ENCODE assay signal across 17 cellular contexts in the genomic region with DNA sequence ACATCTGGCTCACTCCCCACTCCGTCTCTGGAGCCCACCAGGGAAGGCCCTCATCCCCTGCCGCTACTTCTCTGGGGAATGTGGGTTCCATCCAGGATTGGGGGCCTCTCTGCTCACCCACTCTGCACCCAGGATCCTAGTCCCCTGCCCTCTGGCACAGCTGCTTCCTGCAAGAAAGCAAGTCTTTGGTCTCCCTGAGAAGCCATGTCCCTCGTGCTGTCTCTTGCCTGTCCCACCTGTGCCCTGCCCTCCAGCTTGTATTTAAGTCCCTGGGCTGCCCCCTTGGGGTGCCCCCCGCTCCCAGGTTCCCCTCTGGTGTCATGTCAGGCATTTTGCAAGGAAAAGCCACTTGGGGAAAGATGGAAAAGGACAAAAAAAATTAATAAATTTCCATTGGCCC. TPM values are rescaled to one million over a fixed set of nuclear protein-coding genes. Genes with fewer than 3 reads are reported as not detected.
DNase-seq lines count a peak whose midpoint lies in the region; ATAC-seq, FAIRE-seq and TF ChIP-seq lines count a peak whose summit lies in the region.
"Not testable (repeated sequence)": the region's sequence is repeated elsewhere in the genome, so short reads cannot be mapped to it uniquely, and the experiment has no call there.
"Had no signal": no experiment of that assay in that cellular context is flagged by ENCODE, and none has a peak within 500 bp of the region (broad histone marks: within the 10 kb centered on the region; RNA-seq: fewer than 3 reads in every experiment).

No MANE protein-coding gene starts in this region.

- TF ChIP-seq EP300 in GM12878 (IDR thresholded peaks at IDR 0.05; ENCODE audit: borderline replicate concordance in 1 of 2, control insufficient read depth in 1 of 2, low read depth in 2 of 2, low read length in 2 of 2); esophagus muscularis mucosa (IDR thresholded peaks at IDR 0.05): not testable (repeated sequence)

- not testable (repeated sequence) for TF ChIP-seq POLR2A in GM12878 (IDR thresholded peaks at IDR 0.05; ENCODE audit: low read depth, low read length); esophagus muscularis mucosa (IDR thresholded peaks at IDR 0.05; ENCODE audit: low read depth)

- H3K4me1 ChIP-seq in BLaER1 (peaks cover 59% of the 10 kb centered on the region), Panc1 (ENCODE audit: control insufficient read depth, insufficient read depth, low read length) (peaks cover 23% of the 10 kb centered on the region), esophagus muscularis mucosa (peaks cover 9 to 31% (median 19%) of the 10 kb centered on the region in 4 donors)
- H3K4me1 ChIP-seq in GM23338 (ENCODE audit: insufficient read depth); GM12878 (ENCODE audit: control insufficient read depth, insufficient read depth, low read length); small intestine (ENCODE audit: control insufficient read depth in 2 of 2, insufficient read depth in 1 of 2, low read depth in 1 of 2, low read length in 1 of 2): not testable (repeated sequence)

- not testable (repeated sequence) for H3K9me3 Mint-ChIP-seq in GM23338; activated CD8-positive, alpha-beta T cell treated with anti-CD3 and anti-CD28 coated beads, Interleukin-2, amount 10 ng/mL, durations not matched to agents 7 days and 5 days (ENCODE audit: insufficient read depth); naive thymus-derived CD8-positive, alpha-beta T cell

- H3F3A ChIP-seq in GM23338 (replicated peaks; ENCODE audit: low read depth): not testable (repeated sequence)

- WGBS in GM12878 (ENCODE audit: insufficient coverage, insufficient replicate concordance, low lambda C conversion rate, missing lambda C conversion rate): 59% methylated on average over 4 of the region's 4 CpGs
- WGBS in esophagus muscularis mucosa: 75% methylated on average over 4 of the region's 4 CpGs
- 76 to 80% (median 79%) methylated on average over 4 of the region's 4 CpGs for WGBS in small intestine, 3 donors

- H3K36me3 Mint-ChIP-seq in GM23338 (ENCODE audit: low read depth): peaks cover 22% of the 10 kb centered on the region
- H3K36me3 Mint-ChIP-seq in activated CD8-positive, alpha-beta T cell treated with anti-CD3 and anti-CD28 coated beads, Interleukin-2, amount 10 ng/mL, durations not matched to agents 7 days and 5 days (ENCODE audit: low read depth): peaks cover 34% of the 10 kb centered on the region
- peaks cover 2 to 43% (median 3%) of the 10 kb centered on the region in 3 donors for H3K36me3 Mint-ChIP-seq in naive thymus-derived CD8-positive, alpha-beta T cell

- peaks cover 83% of the 10 kb centered on the region for H4K20me1 ChIP-seq in BLaER1
- H4K20me1 ChIP-seq in GM23338 (replicated peaks; ENCODE audit: insufficient read depth); GM12878 (ENCODE audit: control insufficient read depth, insufficient read depth): not testable (repeated sequence)

- not testable (repeated sequence) for H3K27me3 ChIP-seq in BLaER1; GM23338 (ENCODE audit: insufficient read depth); Panc1 (ENCODE audit: control insufficient read depth, insufficient read depth, low read length); GM12878 (replicated peaks in 1 of 2; ENCODE audit: control insufficient read depth in 2 of 2, insufficient read depth in 2 of 2, low read length in 1 of 2); esophagus muscularis mucosa; small intestine (ENCODE audit: control insufficient read depth in 2 of 2, insufficient read depth in 2 of 2, low read length in 2 of 2)

- not testable (repeated sequence) for DNase-seq in GM23338 (ENCODE audit: low spot score); Panc1 (ENCODE audit: low read depth, low spot score); activated CD8-positive, alpha-beta T cell treated with anti-CD3 and anti-CD28 coated beads, Interleukin-2, amount 10 ng/mL, durations not matched to agents 7 days and 5 days; GM12878 (ENCODE audit: low read depth, low spot score); esophagus muscularis mucosa (ENCODE audit: extremely low spot score); naive thymus-derived CD8-positive, alpha-beta T cell; small intestine

- ATAC-seq in GM23338; Panc1; activated CD8-positive, alpha-beta T cell treated with anti-CD3 and anti-CD28 coated beads, Interleukin-2, amount 10 ng/mL, durations not matched to agents 7 days and 5 days; naive thymus-derived CD8-positive, alpha-beta T cell: not testable (repeated sequence)
- ATAC-seq in GM12878: peak; percentile 22; the same call in 2 of the 3 replicates

- not testable (repeated sequence) for BruUV-seq in Panc1 (replicated peaks; lab: Mats Ljungman, UMichigan); GM12878 (replicated peaks; lab: Mats Ljungman, UMichigan)

- FAIRE-seq in GM12878 (lab: Jason Lieb, UNC); small intestine (lab: Jason Lieb, UNC): not testable (repeated sequence)

- intact Hi-C loops in Panc1 (cut with micrococcal nuclease; ENCODE audit: unreplicated experiment); GM12878 (cut with micrococcal nuclease; ENCODE audit: unreplicated experiment); esophagus muscularis mucosa (cut with DNase I): not testable (repeated sequence)

- H3K4me2 ChIP-seq in BLaER1: peak overlapping the region; percentile 96
- peak overlapping the region; percentile 91 for H3K4me2 ChIP-seq in GM23338
- H3K4me2 ChIP-seq in GM12878 (ENCODE audit: control insufficient read depth, insufficient read depth): not testable (repeated sequence)

- not testable (repeated sequence) for H3K9me2 ChIP-seq in GM23338 (ENCODE audit: insufficient read depth)

- POLR2A ChIA-PET in Panc1 (lab: Charles Lee): interaction anchor here (0.5 to 1.3 kb wide), 2 partner anchors 12 to 362 kb away, joined by 6 to 14 read pairs; a partner anchor contains a TSS
- POLR2A ChIA-PET in activated CD8-positive, alpha-beta T cell treated with anti-CD3 and anti-CD28 coated beads, Interleukin-2, amount 10 ng/mL, durations not matched to agents 7 days and 5 days (lab: Charles Lee): interaction anchor here (1.1 to 1.4 kb wide), 2 partner anchors 11 to 12 kb away, joined by 3 to 5 read pairs; a partner anchor contains a TSS
- POLR2A ChIA-PET in GM12878 (lab: Charles Lee): not testable (repeated sequence)
- POLR2A ChIA-PET in naive thymus-derived CD8-positive, alpha-beta T cell (lab: Charles Lee): interaction anchor here (1.1 to 11.2 kb wide), 3 partner anchors 9 to 15 kb away, joined by 3 to 102 read pairs (median 5); a partner anchor contains a TSS

- H2AFZ ChIP-seq in GM23338; GM12878 (ENCODE audit: control insufficient read depth, low read depth, low read length): not testable (repeated sequence)

- H3K4me3 ChIP-seq in BLaER1 (peak overlapping the region; percentile 64), GM23338 (peak overlapping the region; percentile 73)
- not testable (repeated sequence) for H3K4me3 ChIP-seq in Panc1 (ENCODE audit: low read depth in 2 of 2, low read length in 2 of 2); GM12878; esophagus muscularis mucosa; small intestine (ENCODE audit: low read depth in 1 of 2, low read length in 2 of 2)

- H3K79me2 ChIP-seq in GM23338 (replicated peaks; ENCODE audit: insufficient read depth); GM12878 (ENCODE audit: control insufficient read depth, insufficient read depth, low read length): not testable (repeated sequence)

- RAD21 ChIA-PET in GM12878 (lab: Charles Lee; ENCODE audit: unreplicated experiment): not testable (repeated sequence)

- TF ChIP-seq CTCF in GM23338 (conservative IDR thresholded peaks at IDR 0.05; ENCODE audit: low read depth in 2 of 2); Panc1 (IDR thresholded peaks at IDR 0.05); GM12878 (IDR thresholded peaks at IDR 0.05 in 2 of 3, conservative IDR thresholded peaks at IDR 0.05 in 1 of 3; ENCODE audit: control insufficient read depth in 2 of 3, extremely low read depth in 1 of 3, insufficient read depth in 1 of 3, low read depth in 3 of 3, low read length in 3 of 3); esophagus muscularis mucosa (IDR thresholded peaks at IDR 0.05): not testable (repeated sequence)

- H3K27ac Mint-ChIP-seq in GM23338: not testable (repeated sequence)
- peak overlapping the region; percentile 16 for H3K27ac Mint-ChIP-seq in activated CD8-positive, alpha-beta T cell treated with anti-CD3 and anti-CD28 coated beads, Interleukin-2, amount 10 ng/mL, durations not matched to agents 7 days and 5 days
- H3K27ac Mint-ChIP-seq in naive thymus-derived CD8-positive, alpha-beta T cell: peak overlapping the region in 6 of 10 donors; percentile 53 to 86 (median 62)

- SMC1A ChIA-PET in GM12878 (lab: Charles Lee; ENCODE audit: uncharacterized antibody, unreplicated experiment): interaction anchor here (1.0 to 1.1 kb wide), 2 partner anchors 9 to 12 kb away, joined by 3 to 4 read pairs; a partner anchor contains a TSS

- in situ Hi-C loops in Panc1 (cut with HindIII; ENCODE audit: low pct_unique_long_range_greater_than_20kb, low sequenced_read_pairs); GM12878 (cut with MboI): not testable (repeated sequence)

- H3K9ac ChIP-seq in BLaER1; GM12878 (ENCODE audit: control insufficient read depth, insufficient read depth, low read length): not testable (repeated sequence)

- peaks cover 24% of the 10 kb centered on the region for H3K27me3 Mint-ChIP-seq in GM23338 (ENCODE audit: insufficient read depth, low read depth, poor library complexity)
- not testable (repeated sequence) for H3K27me3 Mint-ChIP-seq in activated CD8-positive, alpha-beta T cell treated with anti-CD3 and anti-CD28 coated beads, Interleukin-2, amount 10 ng/mL, durations not matched to agents 7 days and 5 days (ENCODE audit: low read depth); naive thymus-derived CD8-positive, alpha-beta T cell

- not testable (repeated sequence) for H3K27ac ChIP-seq in BLaER1; GM23338 (ENCODE audit: low read depth); GM12878 (ENCODE audit: control insufficient read depth, insufficient read depth)
- H3K27ac ChIP-seq in Panc1 (ENCODE audit: low read length): peak overlapping the region; percentile 63; the same call in 1 of the 2 replicates
- H3K27ac ChIP-seq in esophagus muscularis mucosa (replicated peaks in 1 of 4): peak overlapping the region; percentile 58 to 76 (median 70)
- H3K27ac ChIP-seq in small intestine (ENCODE audit: low read depth in 1 of 2, low read length in 1 of 2): peak overlapping the region; percentile 36 to 80

- TF ChIP-seq RAD21 in GM12878 (IDR thresholded peaks at IDR 0.05; ENCODE audit: insufficient read depth, low read depth, low read length): not testable (repeated sequence)

- peaks cover 45% of the 10 kb centered on the region for H3K36me3 ChIP-seq in BLaER1
- H3K36me3 ChIP-seq in GM23338 (ENCODE audit: insufficient read depth); Panc1 (ENCODE audit: control insufficient read depth, insufficient read depth, low read length): not testable (repeated sequence)
- peaks cover 15 to 29% of the 10 kb centered on the region in 2 experiments for H3K36me3 ChIP-seq in GM12878 (ENCODE audit: control insufficient read depth in 2 of 2, insufficient read depth in 2 of 2, low read length in 1 of 2)
- H3K36me3 ChIP-seq in esophagus muscularis mucosa: peaks cover 30 to 50% (median 49%) of the 10 kb centered on the region in 4 donors
- H3K36me3 ChIP-seq in small intestine (ENCODE audit: control insufficient read depth in 2 of 2, insufficient read depth in 2 of 2, low read length in 2 of 2): peaks cover 11 to 26% of the 10 kb centered on the region in 2 donors

- H3K4me1 Mint-ChIP-seq in GM23338: peaks cover 23% of the 10 kb centered on the region
- peaks cover 44% of the 10 kb centered on the region for H3K4me1 Mint-ChIP-seq in activated CD8-positive, alpha-beta T cell treated with anti-CD3 and anti-CD28 coated beads, Interleukin-2, amount 10 ng/mL, durations not matched to agents 7 days and 5 days (ENCODE audit: low read depth)
- peaks cover 16 to 55% (median 41%) of the 10 kb centered on the region in 4 donors for H3K4me1 Mint-ChIP-seq in naive thymus-derived CD8-positive, alpha-beta T cell

- CTCF ChIA-PET in Panc1 (lab: Charles Lee): interaction anchor here (0.5 to 0.6 kb wide), 2 partner anchors 16 to 1033 kb away, joined by 3 to 4 read pairs; no protein-coding TSS in a partner anchor
- CTCF ChIA-PET in activated CD8-positive, alpha-beta T cell treated with anti-CD3 and anti-CD28 coated beads, Interleukin-2, amount 10 ng/mL, durations not matched to agents 7 days and 5 days (lab: Charles Lee): interaction anchor here (1.3 kb wide), 1 partner anchor 12 kb away, joined by 3 read pairs; a partner anchor contains a TSS
- CTCF ChIA-PET in GM12878 (lab: Yijun Ruan, JAX): interaction anchor here (1.3 kb wide), 1 partner anchor 18 kb away, joined by 3 read pairs; no protein-coding TSS in a partner anchor

- not testable (repeated sequence) for H3K9me3 ChIP-seq in BLaER1; Panc1 (ENCODE audit: control insufficient read depth, insufficient read depth, low read depth, low read length); GM12878 (replicated peaks; ENCODE audit: control insufficient read depth, insufficient read depth, low read length); esophagus muscularis mucosa; small intestine (ENCODE audit: control insufficient read depth, low read depth)

- H3K4me3 Mint-ChIP-seq in GM23338: peak overlapping the region; percentile 57; the same call in 2 of the 3 replicates
- H3K4me3 Mint-ChIP-seq in activated CD8-positive, alpha-beta T cell treated with anti-CD3 and anti-CD28 coated beads, Interleukin-2, amount 10 ng/mL, durations not matched to agents 7 days and 5 days: peak overlapping the region; percentile 8
- peak overlapping the region in 9 of 10 donors; percentile 15 to 69 (median 37) for H3K4me3 Mint-ChIP-seq in naive thymus-derived CD8-positive, alpha-beta T cell

RNA-seq across cellular contexts. Expression of a gene that starts 0.9 kb away (rescaled TPM):
- 9.2 and 10.8 TPM in 2 replicates for total RNA-seq in GM23338 (2014; rRNA removed; shearing (Covaris generic))
- polyA plus RNA-seq in GM23338 (2016; fragmentation: Nextera tagmentation; extraction: Ambion mirVana): 4.3 and 7.9 TPM in 2 replicates
- total RNA-seq in Panc1 (2021; ENCODE audit: unreplicated experiment): 9.3 TPM
- 15.1 TPM for polyA plus RNA-seq in Panc1 (2012; ENCODE audit: insufficient read length)
- 1 to 10 TPM; 2.7 to 3.6 TPM for total RNA-seq in activated CD8-positive, alpha-beta T cell treated with anti-CD3 and anti-CD28 coated beads, Interleukin-2, amount 10 ng/mL, durations not matched to agents 7 days and 5 days
- 0.32 and 0.58 TPM in 2 replicates for total RNA-seq in GM12878 (2013; cell fraction: nucleolus; rRNA removed)
- 0.38 and 0.62 TPM in 2 replicates for total RNA-seq in GM12878 (2014; rRNA removed)
- total RNA-seq in GM12878 (2014; rRNA removed; fragmentation: Illumina TruSeq; extraction: Trizol): 0.23 and 0.27 TPM in 2 replicates
- total RNA-seq in GM12878 (2021): 1.2 and 2.0 TPM in 2 replicates
- polyA plus RNA-seq in GM12878 (2011; ENCODE audit: low read depth): 0.29 TPM
- 0.73 and 0.76 TPM in 2 replicates for polyA plus RNA-seq in GM12878 (2011; rRNA removed)
- 0.90 and 1.0 TPM in 2 replicates for polyA plus RNA-seq in GM12878 (2011; cell fraction: cytosol; rRNA removed)
- 2.7 and 2.9 TPM in 2 replicates for polyA plus RNA-seq in GM12878 (2011; cell fraction: nucleus; rRNA removed)
- polyA plus RNA-seq in GM12878 (2012): 0.77 and 0.97 TPM in 2 replicates
- 0.82 and 0.90 TPM in 2 replicates for polyA plus RNA-seq in GM12878 (2014; fragmentation: Illumina TruSeq; extraction: Trizol)
- under 1 TPM in 1 of 2 experiments, not detected in 1; 0.07 TPM for polyA plus RNA-seq in GM12878 (2014; fragmentation: Nextera tagmentation; extraction: Ambion mirVana)
- 1.0 and 1.3 TPM in 2 replicates for polyA plus RNA-seq in GM12878 (2014; rRNA removed)
- polyA plus RNA-seq in GM12878 (2016; fragmentation: Nextera tagmentation; extraction: Ambion mirVana): under 1 TPM in 1 of 2 experiments, not detected in 1; 0.19 TPM
- polyA minus RNA-seq in GM12878 (2011; rRNA and poly(A)+ RNA removed): 1.1 TPM in 1 of 2 replicates, not detected in the other
- polyA minus RNA-seq in GM12878 (2011; cell fraction: cytosol; rRNA and poly(A)+ RNA removed): not detected in 2 replicates
- polyA minus RNA-seq in GM12878 (2011; cell fraction: nucleus; rRNA and poly(A)+ RNA removed): 0.24 and 0.57 TPM in 2 replicates
- total RNA-seq in esophagus muscularis mucosa: under 1 TPM in 1 of 4 donors, not detected in 3; 0.40 TPM
- total RNA-seq in naive thymus-derived CD8-positive, alpha-beta T cell: 1 to 10 TPM; 1.1 to 2.8 TPM
- polyA plus RNA-seq in naive thymus-derived CD8-positive, alpha-beta T cell: not detected
- 1 to 10 TPM in 1 of 3 donors, under 1 TPM in 2; 0.81 to 1.1 (median 0.89) TPM for polyA plus RNA-seq in small intestine
- total RNA-seq: ascending aorta, liver, thoracic aorta had no signal

RNA-seq across cellular contexts. Expression of a gene that starts 8.6 kb away (rescaled TPM):
- 92.7 and 99.6 TPM in 2 replicates for total RNA-seq in GM23338 (2014; rRNA removed; shearing (Covaris generic))
- polyA plus RNA-seq in GM23338 (2016; fragmentation: Nextera tagmentation; extraction: Ambion mirVana): 30.3 and 30.5 TPM in 2 replicates
- 256 TPM for total RNA-seq in Panc1 (2021; ENCODE audit: unreplicated experiment)
- polyA plus RNA-seq in Panc1 (2012; ENCODE audit: insufficient read length): 356 TPM
- total RNA-seq in activated CD8-positive, alpha-beta T cell treated with anti-CD3 and anti-CD28 coated beads, Interleukin-2, amount 10 ng/mL, durations not matched to agents 7 days and 5 days: 100 to 1,000 TPM; 160 to 170 TPM
- 16.5 and 17.0 TPM in 2 replicates for total RNA-seq in GM12878 (2013; cell fraction: nucleolus; rRNA removed)
- 130 and 142 TPM in 2 replicates for total RNA-seq in GM12878 (2014; rRNA removed)
- 61.7 and 69.3 TPM in 2 replicates for total RNA-seq in GM12878 (2014; rRNA removed; fragmentation: Illumina TruSeq; extraction: Trizol)
- 138 and 150 TPM in 2 replicates for total RNA-seq in GM12878 (2021)
- 39.7 TPM for polyA plus RNA-seq in GM12878 (2011; ENCODE audit: low read depth)
- polyA plus RNA-seq in GM12878 (2011; rRNA removed): 53.4 and 130 TPM in 2 replicates
- 222 and 264 TPM in 2 replicates for polyA plus RNA-seq in GM12878 (2011; cell fraction: cytosol; rRNA removed)
- 109 and 129 TPM in 2 replicates for polyA plus RNA-seq in GM12878 (2011; cell fraction: nucleus; rRNA removed)
- polyA plus RNA-seq in GM12878 (2012): 97.6 and 106 TPM in 2 replicates
- polyA plus RNA-seq in GM12878 (2014; fragmentation: Illumina TruSeq; extraction: Trizol): 65.1 and 117 TPM in 2 replicates
- 10 to 100 TPM; 10.4 to 15.6 TPM for polyA plus RNA-seq in GM12878 (2014; fragmentation: Nextera tagmentation; extraction: Ambion mirVana)
- polyA plus RNA-seq in GM12878 (2014; rRNA removed): 193 and 221 TPM in 2 replicates
- polyA plus RNA-seq in GM12878 (2016; fragmentation: Nextera tagmentation; extraction: Ambion mirVana): 10 to 100 TPM; 66.1 to 76.4 TPM
- 105 and 171 TPM in 2 replicates for polyA minus RNA-seq in GM12878 (2011; rRNA and poly(A)+ RNA removed)
- polyA minus RNA-seq in GM12878 (2011; cell fraction: cytosol; rRNA and poly(A)+ RNA removed): 62.7 and 73.4 TPM in 2 replicates
- polyA minus RNA-seq in GM12878 (2011; cell fraction: nucleus; rRNA and poly(A)+ RNA removed): 14.0 and 21.5 TPM in 2 replicates
- total RNA-seq in esophagus muscularis mucosa: 100 to 1,000 TPM in 3 of 4 donors, 10 to 100 TPM in 1; 97.2 to 163 (median 132) TPM
- 10 to 100 TPM; 68.4 to 69.2 TPM for total RNA-seq in naive thymus-derived CD8-positive, alpha-beta T cell
- 10 to 100 TPM; 13.1 to 16.1 (median 14.0) TPM for polyA plus RNA-seq in naive thymus-derived CD8-positive, alpha-beta T cell
- 100 to 1,000 TPM; 176 to 205 (median 182) TPM for polyA plus RNA-seq in small intestine

RNA-seq across cellular contexts. Expression of a gene that starts 11.9 kb away (rescaled TPM):
- total RNA-seq in GM23338 (2014; rRNA removed; shearing (Covaris generic)): 75.0 and 87.0 TPM in 2 replicates
- polyA plus RNA-seq in GM23338 (2016; fragmentation: Nextera tagmentation; extraction: Ambion mirVana): 71.5 and 75.6 TPM in 2 replicates
- 196 TPM for total RNA-seq in Panc1 (2021; ENCODE audit: unreplicated experiment)
- 274 TPM for polyA plus RNA-seq in Panc1 (2012; ENCODE audit: insufficient read length)
- total RNA-seq in activated CD8-positive, alpha-beta T cell treated with anti-CD3 and anti-CD28 coated beads, Interleukin-2, amount 10 ng/mL, durations not matched to agents 7 days and 5 days: 10 to 100 TPM; 46.6 to 58.6 TPM
- 40.4 and 41.0 TPM in 2 replicates for total RNA-seq in GM12878 (2013; cell fraction: nucleolus; rRNA removed)
- 97.7 and 123 TPM in 2 replicates for total RNA-seq in GM12878 (2014; rRNA removed)
- 30.4 and 37.3 TPM in 2 replicates for total RNA-seq in GM12878 (2014; rRNA removed; fragmentation: Illumina TruSeq; extraction: Trizol)
- 84.0 and 91.0 TPM in 2 replicates for total RNA-seq in GM12878 (2021)
- 66.9 TPM for polyA plus RNA-seq in GM12878 (2011; ENCODE audit: low read depth)
- polyA plus RNA-seq in GM12878 (2011; rRNA removed): 17.2 and 40.2 TPM in 2 replicates
- polyA plus RNA-seq in GM12878 (2011; cell fraction: cytosol; rRNA removed): 108 and 130 TPM in 2 replicates
- 81.0 and 87.6 TPM in 2 replicates for polyA plus RNA-seq in GM12878 (2011; cell fraction: nucleus; rRNA removed)
- polyA plus RNA-seq in GM12878 (2012): 63.6 and 76.4 TPM in 2 replicates
- 40.0 and 52.5 TPM in 2 replicates for polyA plus RNA-seq in GM12878 (2014; fragmentation: Illumina TruSeq; extraction: Trizol)
- polyA plus RNA-seq in GM12878 (2014; fragmentation: Nextera tagmentation; extraction: Ambion mirVana): 10 to 100 TPM in 1 of 2 experiments, 1 to 10 TPM in 1; 6.6 to 17.5 TPM
- 93.2 and 96.0 TPM in 2 replicates for polyA plus RNA-seq in GM12878 (2014; rRNA removed)
- polyA plus RNA-seq in GM12878 (2016; fragmentation: Nextera tagmentation; extraction: Ambion mirVana): 100 to 1,000 TPM; 111 to 128 TPM
- polyA minus RNA-seq in GM12878 (2011; rRNA and poly(A)+ RNA removed): 65.0 and 103 TPM in 2 replicates
- 46.4 and 50.5 TPM in 2 replicates for polyA minus RNA-seq in GM12878 (2011; cell fraction: cytosol; rRNA and poly(A)+ RNA removed)
- polyA minus RNA-seq in GM12878 (2011; cell fraction: nucleus; rRNA and poly(A)+ RNA removed): 21.9 and 37.2 TPM in 2 replicates
- total RNA-seq in esophagus muscularis mucosa: 10 to 100 TPM; 57.7 to 92.5 (median 85.4) TPM
- 10 to 100 TPM; 26.9 to 36.8 TPM for total RNA-seq in naive thymus-derived CD8-positive, alpha-beta T cell
- polyA plus RNA-seq in naive thymus-derived CD8-positive, alpha-beta T cell: 10 to 100 TPM; 49.1 to 59.9 (median 53.9) TPM
- polyA plus RNA-seq in small intestine: 100 to 1,000 TPM; 127 to 144 (median 143) TPM

RNA-seq across cellular contexts. Expression of a gene that starts 14.6 kb away (rescaled TPM):
- 4.4 and 5.0 TPM in 2 replicates for total RNA-seq in GM23338 (2014; rRNA removed; shearing (Covaris generic))
- polyA plus RNA-seq in GM23338 (2016; fragmentation: Nextera tagmentation; extraction: Ambion mirVana) (1.0 and 1.2 TPM in 2 replicates), GM12878 (2011; rRNA removed) (not detected in 2 replicates), GM12878 (2014; fragmentation: Illumina TruSeq; extraction: Trizol) (not detected in 2 replicates), GM12878 (2014; fragmentation: Nextera tagmentation; extraction: Ambion mirVana) (not detected), GM12878 (2014; rRNA removed) (0.04 TPM in 1 of 2 replicates, not detected in the other), GM12878 (2016; fragmentation: Nextera tagmentation; extraction: Ambion mirVana) (not detected), small intestine (under 1 TPM in 2 of 3 donors, not detected in 1; 0.54 to 0.91 TPM)
- total RNA-seq in Panc1 (2021; ENCODE audit: unreplicated experiment) (11.0 TPM), GM12878 (2014; rRNA removed) (not detected in 2 replicates), GM12878 (2014; rRNA removed; fragmentation: Illumina TruSeq; extraction: Trizol) (not detected in 2 replicates), GM12878 (2021) (0.11 TPM in 1 of 2 replicates, not detected in the other), esophagus muscularis mucosa (under 1 TPM; 0.42 to 0.71 (median 0.54) TPM)
- 16.8 TPM for polyA plus RNA-seq in Panc1 (2012; ENCODE audit: insufficient read length)
- total RNA-seq in activated CD8-positive, alpha-beta T cell treated with anti-CD3 and anti-CD28 coated beads, Interleukin-2, amount 10 ng/mL, durations not matched to agents 7 days and 5 days: not detected
- not detected in 2 replicates for total RNA-seq in GM12878 (2013; cell fraction: nucleolus; rRNA removed)
- polyA plus RNA-seq in GM12878 (2011; ENCODE audit: low read depth): not detected
- polyA plus RNA-seq in GM12878 (2011; cell fraction: cytosol; rRNA removed): 0.03 TPM in 1 of 2 replicates, not detected in the other
- polyA plus RNA-seq in GM12878 (2011; cell fraction: nucleus; rRNA removed): not detected in 2 replicates
- polyA plus RNA-seq in GM12878 (2012): 0.07 TPM in 1 of 2 replicates, not detected in the other
- polyA minus RNA-seq in GM12878 (2011; rRNA and poly(A)+ RNA removed): not detected in 2 replicates
- polyA minus RNA-seq in GM12878 (2011; cell fraction: cytosol; rRNA and poly(A)+ RNA removed): not detected in 2 replicates
- not detected in 2 replicates for polyA minus RNA-seq in GM12878 (2011; cell fraction: nucleus; rRNA and poly(A)+ RNA removed)
- total RNA-seq in naive thymus-derived CD8-positive, alpha-beta T cell: under 1 TPM in 1 of 2 experiments, not detected in 1; 0.13 TPM
- polyA plus RNA-seq in naive thymus-derived CD8-positive, alpha-beta T cell: not detected
- total RNA-seq: activated CD4-positive, alpha-beta memory T cell treated with anti-CD3 and anti-CD28 coated beads for 36 hours; activated naive CD8-positive, alpha-beta T cell treated with anti-CD3 and anti-CD28 coated beads for 36 hours; activated T-helper 2 cell treated with anti-CD3 and anti-CD28 coated beads, Interferon-gamma antibody, Interleukin-2, Interleukin-4, amounts not matched to agents 10 μg/mL and 5 μg/mL and 100 μg/mL, durations not matched to agents 14 hours and 24 hours and 36 hours; HT1080; T-helper 1 cell treated with Interleukin-12 subunit alpha and Interleukin-12 subunit beta and Interleukin-4 antibody, amounts not matched to agents 30 ng/mL and 1 ng/mL, for 36 hours had no signal
- polyA plus RNA-seq: keratinocyte had no signal

RNA-seq across cellular contexts. Expression of a gene that starts 19.6 kb away (rescaled TPM):
- total RNA-seq in GM23338 (2014; rRNA removed; shearing (Covaris generic)): 31.1 and 40.4 TPM in 2 replicates
- polyA plus RNA-seq in GM23338 (2016; fragmentation: Nextera tagmentation; extraction: Ambion mirVana) (17.8 and 18.3 TPM in 2 replicates), GM12878 (2011; rRNA removed) (3.4 and 9.4 TPM in 2 replicates), GM12878 (2014; fragmentation: Illumina TruSeq; extraction: Trizol) (3.2 and 10.3 TPM in 2 replicates), GM12878 (2014; fragmentation: Nextera tagmentation; extraction: Ambion mirVana) (under 1 TPM in 1 of 2 experiments, not detected in 1; 0.14 TPM), GM12878 (2014; rRNA removed) (22.3 and 31.5 TPM in 2 replicates), GM12878 (2016; fragmentation: Nextera tagmentation; extraction: Ambion mirVana) (10 to 100 TPM; 15.2 to 18.8 TPM), small intestine (10 to 100 TPM in 1 of 3 donors, 1 to 10 TPM in 2; 8.4 to 19.3 (median 9.8) TPM)
- total RNA-seq in Panc1 (2021; ENCODE audit: unreplicated experiment) (85.1 TPM), GM12878 (2014; rRNA removed) (10.2 and 10.3 TPM in 2 replicates), GM12878 (2014; rRNA removed; fragmentation: Illumina TruSeq; extraction: Trizol) (6.2 and 9.6 TPM in 2 replicates), GM12878 (2021) (29.9 and 35.0 TPM in 2 replicates), esophagus muscularis mucosa (10 to 100 TPM; 24.7 to 53.5 (median 36.7) TPM)
- 98.8 TPM for polyA plus RNA-seq in Panc1 (2012; ENCODE audit: insufficient read length)
- total RNA-seq in activated CD8-positive, alpha-beta T cell treated with anti-CD3 and anti-CD28 coated beads, Interleukin-2, amount 10 ng/mL, durations not matched to agents 7 days and 5 days: 10 to 100 TPM; 53.5 to 59.8 TPM
- total RNA-seq in GM12878 (2013; cell fraction: nucleolus; rRNA removed): 28.6 and 37.5 TPM in 2 replicates
- 7.6 TPM for polyA plus RNA-seq in GM12878 (2011; ENCODE audit: low read depth)
- 10.8 and 15.5 TPM in 2 replicates for polyA plus RNA-seq in GM12878 (2011; cell fraction: cytosol; rRNA removed)
- 66.8 and 75.2 TPM in 2 replicates for polyA plus RNA-seq in GM12878 (2011; cell fraction: nucleus; rRNA removed)
- 11.2 and 12.3 TPM in 2 replicates for polyA plus RNA-seq in GM12878 (2012)
- 19.8 and 22.3 TPM in 2 replicates for polyA minus RNA-seq in GM12878 (2011; rRNA and poly(A)+ RNA removed)
- 15.5 and 15.6 TPM in 2 replicates for polyA minus RNA-seq in GM12878 (2011; cell fraction: cytosol; rRNA and poly(A)+ RNA removed)
- 15.0 and 23.2 TPM in 2 replicates for polyA minus RNA-seq in GM12878 (2011; cell fraction: nucleus; rRNA and poly(A)+ RNA removed)
- total RNA-seq in naive thymus-derived CD8-positive, alpha-beta T cell: 10 to 100 TPM; 35.7 to 38.4 TPM
- polyA plus RNA-seq in naive thymus-derived CD8-positive, alpha-beta T cell: 1 to 10 TPM; 3.7 to 8.1 (median 6.1) TPM
